1 cellular context compared by ENCODE assay signal in the genomic region with DNA sequence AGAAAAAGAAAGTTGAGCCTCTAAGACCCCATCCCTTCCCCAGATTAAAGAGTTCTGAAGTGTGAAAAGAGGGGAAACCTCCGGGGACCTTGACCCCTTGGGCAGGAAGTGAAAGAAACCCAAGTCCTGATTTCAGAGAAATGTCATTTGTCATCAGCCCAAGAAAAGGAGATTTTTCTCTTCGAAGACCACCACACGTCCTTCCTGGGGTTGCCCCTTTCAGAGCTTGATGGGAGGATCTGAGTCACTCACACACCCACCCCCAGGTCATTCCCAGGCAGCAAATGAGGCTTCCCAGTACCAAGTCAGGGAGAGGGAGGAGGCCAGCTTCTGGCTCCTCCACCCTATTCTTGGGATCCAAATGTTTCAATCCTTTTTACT.
TF ChIP-seq lines count a peak whose summit lies in the region.

No MANE protein-coding gene starts in this region.

TF ChIP-seq in GM12878, 131 proteins besides CTCF, POLR2A, EP300 and RAD21 (continues in another document):
- no peak for TF ChIP-seq CEBPB (IDR thresholded peaks at IDR 0.05; ENCODE audit: borderline replicate concordance in 1 of 2, low read depth in 2 of 2, low read length in 2 of 2)
- no peak for TF ChIP-seq ZNF24 (IDR thresholded peaks at IDR 0.05)
- TF ChIP-seq, protein P1, sequence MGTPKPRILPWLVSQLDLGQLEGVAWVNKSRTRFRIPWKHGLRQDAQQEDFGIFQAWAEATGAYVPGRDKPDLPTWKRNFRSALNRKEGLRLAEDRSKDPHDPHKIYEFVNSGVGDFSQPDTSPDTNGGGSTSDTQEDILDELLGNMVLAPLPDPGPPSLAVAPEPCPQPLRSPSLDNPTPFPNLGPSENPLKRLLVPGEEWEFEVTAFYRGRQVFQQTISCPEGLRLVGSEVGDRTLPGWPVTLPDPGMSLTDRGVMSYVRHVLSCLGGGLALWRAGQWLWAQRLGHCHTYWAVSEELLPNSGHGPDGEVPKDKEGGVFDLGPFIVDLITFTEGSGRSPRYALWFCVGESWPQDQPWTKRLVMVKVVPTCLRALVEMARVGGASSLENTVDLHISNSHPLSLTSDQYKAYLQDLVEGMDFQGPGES (IDR thresholded peaks at IDR 0.05): no peak
- TF ChIP-seq CREB1 (IDR thresholded peaks at IDR 0.05; ENCODE audit: low read depth): no peak
- TF ChIP-seq HDGF (IDR thresholded peaks at IDR 0.05): no peak
- no peak; the same call in 1 of the 2 replicates for TF ChIP-seq NFIC (IDR thresholded peaks at IDR 0.05; ENCODE audit: low read depth, low read length)
- TF ChIP-seq, protein P2, sequence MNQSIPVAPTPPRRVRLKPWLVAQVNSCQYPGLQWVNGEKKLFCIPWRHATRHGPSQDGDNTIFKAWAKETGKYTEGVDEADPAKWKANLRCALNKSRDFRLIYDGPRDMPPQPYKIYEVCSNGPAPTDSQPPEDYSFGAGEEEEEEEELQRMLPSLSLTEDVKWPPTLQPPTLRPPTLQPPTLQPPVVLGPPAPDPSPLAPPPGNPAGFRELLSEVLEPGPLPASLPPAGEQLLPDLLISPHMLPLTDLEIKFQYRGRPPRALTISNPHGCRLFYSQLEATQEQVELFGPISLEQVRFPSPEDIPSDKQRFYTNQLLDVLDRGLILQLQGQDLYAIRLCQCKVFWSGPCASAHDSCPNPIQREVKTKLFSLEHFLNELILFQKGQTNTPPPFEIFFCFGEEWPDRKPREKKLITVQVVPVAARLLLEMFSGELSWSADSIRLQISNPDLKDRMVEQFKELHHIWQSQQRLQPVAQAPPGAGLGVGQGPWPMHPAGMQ (IDR thresholded peaks at IDR 0.05; ENCODE audit: borderline replicate concordance): no peak
- TF ChIP-seq NFYA (IDR thresholded peaks at IDR 0.05; ENCODE audit: borderline replicate concordance, low read depth, low read length): no peak
- TF ChIP-seq MTA3 (IDR thresholded peaks at IDR 0.05; ENCODE audit: borderline replicate concordance, low read length): no peak
- TF ChIP-seq ATF7 (IDR thresholded peaks at IDR 0.05; ENCODE audit: low read depth): no peak
- TF ChIP-seq MEF2A (IDR thresholded peaks at IDR 0.05; ENCODE audit: insufficient read depth, low read depth, low read length): no peak
- TF ChIP-seq TARDBP (IDR thresholded peaks at IDR 0.05; ENCODE audit: borderline replicate concordance): no peak
- TF ChIP-seq STAT3 (IDR thresholded peaks at IDR 0.05; ENCODE audit: low read depth, low read length): no peak
- no peak for TF ChIP-seq HDAC6 (IDR thresholded peaks at IDR 0.05; ENCODE audit: unreplicated experiment)
- no peak for TF ChIP-seq ZNF384 (IDR thresholded peaks at IDR 0.05; ENCODE audit: borderline replicate concordance, low read depth, low read length)
- no peak for TF ChIP-seq PAX5 (IDR thresholded peaks at IDR 0.05; ENCODE audit: borderline replicate concordance, low read depth, low read length)
- TF ChIP-seq ZNF274 (IDR thresholded peaks at IDR 0.05; ENCODE audit: insufficient read depth, insufficient read length): no peak
- peak; percentile 79 to 81; a peak in 3 of 4 replicates for TF ChIP-seq IKZF2 (IDR thresholded peaks at IDR 0.05)
- no peak for TF ChIP-seq KLF5 (IDR thresholded peaks at IDR 0.05; ENCODE audit: partially characterized antibody)
- TF ChIP-seq, protein P3, sequence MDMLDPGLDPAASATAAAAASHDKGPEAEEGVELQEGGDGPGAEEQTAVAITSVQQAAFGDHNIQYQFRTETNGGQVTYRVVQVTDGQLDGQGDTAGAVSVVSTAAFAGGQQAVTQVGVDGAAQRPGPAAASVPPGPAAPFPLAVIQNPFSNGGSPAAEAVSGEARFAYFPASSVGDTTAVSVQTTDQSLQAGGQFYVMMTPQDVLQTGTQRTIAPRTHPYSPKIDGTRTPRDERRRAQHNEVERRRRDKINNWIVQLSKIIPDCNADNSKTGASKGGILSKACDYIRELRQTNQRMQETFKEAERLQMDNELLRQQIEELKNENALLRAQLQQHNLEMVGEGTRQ (IDR thresholded peaks at IDR 0.05; ENCODE audit: borderline replicate concordance, low read depth, low read length): no peak
- TF ChIP-seq POLR2AphosphoS2 (IDR thresholded peaks at IDR 0.05; ENCODE audit: low read depth, low read length): no peak; the same call in 1 of the 2 replicates
- TF ChIP-seq KDM1A (IDR thresholded peaks at IDR 0.05; ENCODE audit: borderline replicate concordance): no peak
- 0 out of 2 replicates have a peak, but pooled peaks have one; percentile 16 for TF ChIP-seq ZBED1 (IDR thresholded peaks at IDR 0.05; ENCODE audit: borderline replicate concordance)
- TF ChIP-seq, protein P4, sequence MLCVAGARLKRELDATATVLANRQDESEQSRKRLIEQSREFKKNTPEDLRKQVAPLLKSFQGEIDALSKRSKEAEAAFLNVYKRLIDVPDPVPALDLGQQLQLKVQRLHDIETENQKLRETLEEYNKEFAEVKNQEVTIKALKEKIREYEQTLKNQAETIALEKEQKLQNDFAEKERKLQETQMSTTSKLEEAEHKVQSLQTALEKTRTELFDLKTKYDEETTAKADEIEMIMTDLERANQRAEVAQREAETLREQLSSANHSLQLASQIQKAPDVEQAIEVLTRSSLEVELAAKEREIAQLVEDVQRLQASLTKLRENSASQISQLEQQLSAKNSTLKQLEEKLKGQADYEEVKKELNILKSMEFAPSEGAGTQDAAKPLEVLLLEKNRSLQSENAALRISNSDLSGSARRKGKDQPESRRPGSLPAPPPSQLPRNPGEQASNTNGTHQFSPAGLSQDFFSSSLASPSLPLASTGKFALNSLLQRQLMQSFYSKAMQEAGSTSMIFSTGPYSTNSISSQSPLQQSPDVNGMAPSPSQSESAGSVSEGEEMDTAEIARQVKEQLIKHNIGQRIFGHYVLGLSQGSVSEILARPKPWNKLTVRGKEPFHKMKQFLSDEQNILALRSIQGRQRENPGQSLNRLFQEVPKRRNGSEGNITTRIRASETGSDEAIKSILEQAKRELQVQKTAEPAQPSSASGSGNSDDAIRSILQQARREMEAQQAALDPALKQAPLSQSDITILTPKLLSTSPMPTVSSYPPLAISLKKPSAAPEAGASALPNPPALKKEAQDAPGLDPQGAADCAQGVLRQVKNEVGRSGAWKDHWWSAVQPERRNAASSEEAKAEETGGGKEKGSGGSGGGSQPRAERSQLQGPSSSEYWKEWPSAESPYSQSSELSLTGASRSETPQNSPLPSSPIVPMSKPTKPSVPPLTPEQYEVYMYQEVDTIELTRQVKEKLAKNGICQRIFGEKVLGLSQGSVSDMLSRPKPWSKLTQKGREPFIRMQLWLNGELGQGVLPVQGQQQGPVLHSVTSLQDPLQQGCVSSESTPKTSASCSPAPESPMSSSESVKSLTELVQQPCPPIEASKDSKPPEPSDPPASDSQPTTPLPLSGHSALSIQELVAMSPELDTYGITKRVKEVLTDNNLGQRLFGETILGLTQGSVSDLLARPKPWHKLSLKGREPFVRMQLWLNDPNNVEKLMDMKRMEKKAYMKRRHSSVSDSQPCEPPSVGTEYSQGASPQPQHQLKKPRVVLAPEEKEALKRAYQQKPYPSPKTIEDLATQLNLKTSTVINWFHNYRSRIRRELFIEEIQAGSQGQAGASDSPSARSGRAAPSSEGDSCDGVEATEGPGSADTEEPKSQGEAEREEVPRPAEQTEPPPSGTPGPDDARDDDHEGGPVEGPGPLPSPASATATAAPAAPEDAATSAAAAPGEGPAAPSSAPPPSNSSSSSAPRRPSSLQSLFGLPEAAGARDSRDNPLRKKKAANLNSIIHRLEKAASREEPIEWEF (IDR thresholded peaks at IDR 0.05; ENCODE audit: insufficient replicate concordance, low read depth, low read length): no peak
- TF ChIP-seq, protein P5, sequence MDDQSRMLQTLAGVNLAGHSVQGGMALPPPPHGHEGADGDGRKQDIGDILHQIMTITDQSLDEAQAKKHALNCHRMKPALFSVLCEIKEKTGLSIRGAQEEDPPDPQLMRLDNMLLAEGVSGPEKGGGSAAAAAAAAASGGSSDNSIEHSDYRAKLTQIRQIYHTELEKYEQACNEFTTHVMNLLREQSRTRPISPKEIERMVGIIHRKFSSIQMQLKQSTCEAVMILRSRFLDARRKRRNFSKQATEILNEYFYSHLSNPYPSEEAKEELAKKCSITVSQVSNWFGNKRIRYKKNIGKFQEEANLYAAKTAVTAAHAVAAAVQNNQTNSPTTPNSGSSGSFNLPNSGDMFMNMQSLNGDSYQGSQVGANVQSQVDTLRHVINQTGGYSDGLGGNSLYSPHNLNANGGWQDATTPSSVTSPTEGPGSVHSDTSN (IDR thresholded peaks at IDR 0.05; ENCODE audit: insufficient replicate concordance, low read depth, low read length): peak; percentile 47
- no peak for TF ChIP-seq MXI1 (IDR thresholded peaks at IDR 0.05; ENCODE audit: low read depth, low read length)
- TF ChIP-seq TAF1 (IDR thresholded peaks at IDR 0.05; ENCODE audit: borderline replicate concordance, low read depth, low read length): no peak
- no peak; the same call in 1 of the 2 replicates for TF ChIP-seq BACH1 (IDR thresholded peaks at IDR 0.05; ENCODE audit: borderline replicate concordance)
- no peak for TF ChIP-seq CHD2 (IDR thresholded peaks at IDR 0.05; ENCODE audit: borderline replicate concordance, low read depth, low read length)
- TF ChIP-seq JUNB (IDR thresholded peaks at IDR 0.05): no peak
- TF ChIP-seq, protein P6, sequence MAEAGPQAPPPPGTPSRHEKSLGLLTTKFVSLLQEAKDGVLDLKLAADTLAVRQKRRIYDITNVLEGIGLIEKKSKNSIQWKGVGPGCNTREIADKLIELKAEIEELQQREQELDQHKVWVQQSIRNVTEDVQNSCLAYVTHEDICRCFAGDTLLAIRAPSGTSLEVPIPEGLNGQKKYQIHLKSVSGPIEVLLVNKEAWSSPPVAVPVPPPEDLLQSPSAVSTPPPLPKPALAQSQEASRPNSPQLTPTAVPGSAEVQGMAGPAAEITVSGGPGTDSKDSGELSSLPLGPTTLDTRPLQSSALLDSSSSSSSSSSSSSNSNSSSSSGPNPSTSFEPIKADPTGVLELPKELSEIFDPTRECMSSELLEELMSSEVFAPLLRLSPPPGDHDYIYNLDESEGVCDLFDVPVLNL (IDR thresholded peaks at IDR 0.05; ENCODE audit: low read depth, low read length): no peak
- TF ChIP-seq, protein P7, sequence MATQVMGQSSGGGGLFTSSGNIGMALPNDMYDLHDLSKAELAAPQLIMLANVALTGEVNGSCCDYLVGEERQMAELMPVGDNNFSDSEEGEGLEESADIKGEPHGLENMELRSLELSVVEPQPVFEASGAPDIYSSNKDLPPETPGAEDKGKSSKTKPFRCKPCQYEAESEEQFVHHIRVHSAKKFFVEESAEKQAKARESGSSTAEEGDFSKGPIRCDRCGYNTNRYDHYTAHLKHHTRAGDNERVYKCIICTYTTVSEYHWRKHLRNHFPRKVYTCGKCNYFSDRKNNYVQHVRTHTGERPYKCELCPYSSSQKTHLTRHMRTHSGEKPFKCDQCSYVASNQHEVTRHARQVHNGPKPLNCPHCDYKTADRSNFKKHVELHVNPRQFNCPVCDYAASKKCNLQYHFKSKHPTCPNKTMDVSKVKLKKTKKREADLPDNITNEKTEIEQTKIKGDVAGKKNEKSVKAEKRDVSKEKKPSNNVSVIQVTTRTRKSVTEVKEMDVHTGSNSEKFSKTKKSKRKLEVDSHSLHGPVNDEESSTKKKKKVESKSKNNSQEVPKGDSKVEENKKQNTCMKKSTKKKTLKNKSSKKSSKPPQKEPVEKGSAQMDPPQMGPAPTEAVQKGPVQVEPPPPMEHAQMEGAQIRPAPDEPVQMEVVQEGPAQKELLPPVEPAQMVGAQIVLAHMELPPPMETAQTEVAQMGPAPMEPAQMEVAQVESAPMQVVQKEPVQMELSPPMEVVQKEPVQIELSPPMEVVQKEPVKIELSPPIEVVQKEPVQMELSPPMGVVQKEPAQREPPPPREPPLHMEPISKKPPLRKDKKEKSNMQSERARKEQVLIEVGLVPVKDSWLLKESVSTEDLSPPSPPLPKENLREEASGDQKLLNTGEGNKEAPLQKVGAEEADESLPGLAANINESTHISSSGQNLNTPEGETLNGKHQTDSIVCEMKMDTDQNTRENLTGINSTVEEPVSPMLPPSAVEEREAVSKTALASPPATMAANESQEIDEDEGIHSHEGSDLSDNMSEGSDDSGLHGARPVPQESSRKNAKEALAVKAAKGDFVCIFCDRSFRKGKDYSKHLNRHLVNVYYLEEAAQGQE (IDR thresholded peaks at IDR 0.05; ENCODE audit: low read depth, low read length): no peak
- TF ChIP-seq, protein P8, sequence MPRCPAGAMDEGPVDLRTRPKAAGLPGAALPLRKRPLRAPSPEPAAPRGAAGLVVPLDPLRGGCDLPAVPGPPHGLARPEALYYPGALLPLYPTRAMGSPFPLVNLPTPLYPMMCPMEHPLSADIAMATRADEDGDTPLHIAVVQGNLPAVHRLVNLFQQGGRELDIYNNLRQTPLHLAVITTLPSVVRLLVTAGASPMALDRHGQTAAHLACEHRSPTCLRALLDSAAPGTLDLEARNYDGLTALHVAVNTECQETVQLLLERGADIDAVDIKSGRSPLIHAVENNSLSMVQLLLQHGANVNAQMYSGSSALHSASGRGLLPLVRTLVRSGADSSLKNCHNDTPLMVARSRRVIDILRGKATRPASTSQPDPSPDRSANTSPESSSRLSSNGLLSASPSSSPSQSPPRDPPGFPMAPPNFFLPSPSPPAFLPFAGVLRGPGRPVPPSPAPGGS (IDR thresholded peaks at IDR 0.05; ENCODE audit: borderline replicate concordance, insufficient read depth, low read depth, low read length, poor library complexity, severe bottlenecking): no peak
- TF ChIP-seq PAX8 (IDR thresholded peaks at IDR 0.05): no peak
- TF ChIP-seq, protein P9, sequence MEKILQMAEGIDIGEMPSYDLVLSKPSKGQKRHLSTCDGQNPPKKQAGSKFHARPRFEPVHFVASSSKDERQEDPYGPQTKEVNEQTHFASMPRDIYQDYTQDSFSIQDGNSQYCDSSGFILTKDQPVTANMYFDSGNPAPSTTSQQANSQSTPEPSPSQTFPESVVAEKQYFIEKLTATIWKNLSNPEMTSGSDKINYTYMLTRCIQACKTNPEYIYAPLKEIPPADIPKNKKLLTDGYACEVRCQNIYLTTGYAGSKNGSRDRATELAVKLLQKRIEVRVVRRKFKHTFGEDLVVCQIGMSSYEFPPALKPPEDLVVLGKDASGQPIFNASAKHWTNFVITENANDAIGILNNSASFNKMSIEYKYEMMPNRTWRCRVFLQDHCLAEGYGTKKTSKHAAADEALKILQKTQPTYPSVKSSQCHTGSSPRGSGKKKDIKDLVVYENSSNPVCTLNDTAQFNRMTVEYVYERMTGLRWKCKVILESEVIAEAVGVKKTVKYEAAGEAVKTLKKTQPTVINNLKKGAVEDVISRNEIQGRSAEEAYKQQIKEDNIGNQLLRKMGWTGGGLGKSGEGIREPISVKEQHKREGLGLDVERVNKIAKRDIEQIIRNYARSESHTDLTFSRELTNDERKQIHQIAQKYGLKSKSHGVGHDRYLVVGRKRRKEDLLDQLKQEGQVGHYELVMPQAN (conservative IDR thresholded peaks at IDR 0.05): no peak
- no peak for TF ChIP-seq SREBF1 (IDR thresholded peaks at IDR 0.05; ENCODE audit: low read length)
- TF ChIP-seq ASH2L (IDR thresholded peaks at IDR 0.05; ENCODE audit: borderline replicate concordance, low read depth): no peak
- no peak for TF ChIP-seq POU2F2 (IDR thresholded peaks at IDR 0.05; ENCODE audit: borderline replicate concordance, low read depth, low read length)
- TF ChIP-seq, protein P10, sequence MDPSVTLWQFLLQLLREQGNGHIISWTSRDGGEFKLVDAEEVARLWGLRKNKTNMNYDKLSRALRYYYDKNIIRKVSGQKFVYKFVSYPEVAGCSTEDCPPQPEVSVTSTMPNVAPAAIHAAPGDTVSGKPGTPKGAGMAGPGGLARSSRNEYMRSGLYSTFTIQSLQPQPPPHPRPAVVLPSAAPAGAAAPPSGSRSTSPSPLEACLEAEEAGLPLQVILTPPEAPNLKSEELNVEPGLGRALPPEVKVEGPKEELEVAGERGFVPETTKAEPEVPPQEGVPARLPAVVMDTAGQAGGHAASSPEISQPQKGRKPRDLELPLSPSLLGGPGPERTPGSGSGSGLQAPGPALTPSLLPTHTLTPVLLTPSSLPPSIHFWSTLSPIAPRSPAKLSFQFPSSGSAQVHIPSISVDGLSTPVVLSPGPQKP (IDR thresholded peaks at IDR 0.05; ENCODE audit: low read depth, low read length): no peak
- peak in 1 of 2 experiments; percentile 84; a peak in 2 of 4 replicates for TF ChIP-seq ETV6 (conservative IDR thresholded peaks at IDR 0.05 in 1 of 2, IDR thresholded peaks at IDR 0.05 in 1 of 2; ENCODE audit: borderline replicate concordance in 1 of 2, low read depth in 1 of 2)
- TF ChIP-seq SREBF2 (IDR thresholded peaks at IDR 0.05; ENCODE audit: low read length): no peak
